In the genomic region with DNA sequence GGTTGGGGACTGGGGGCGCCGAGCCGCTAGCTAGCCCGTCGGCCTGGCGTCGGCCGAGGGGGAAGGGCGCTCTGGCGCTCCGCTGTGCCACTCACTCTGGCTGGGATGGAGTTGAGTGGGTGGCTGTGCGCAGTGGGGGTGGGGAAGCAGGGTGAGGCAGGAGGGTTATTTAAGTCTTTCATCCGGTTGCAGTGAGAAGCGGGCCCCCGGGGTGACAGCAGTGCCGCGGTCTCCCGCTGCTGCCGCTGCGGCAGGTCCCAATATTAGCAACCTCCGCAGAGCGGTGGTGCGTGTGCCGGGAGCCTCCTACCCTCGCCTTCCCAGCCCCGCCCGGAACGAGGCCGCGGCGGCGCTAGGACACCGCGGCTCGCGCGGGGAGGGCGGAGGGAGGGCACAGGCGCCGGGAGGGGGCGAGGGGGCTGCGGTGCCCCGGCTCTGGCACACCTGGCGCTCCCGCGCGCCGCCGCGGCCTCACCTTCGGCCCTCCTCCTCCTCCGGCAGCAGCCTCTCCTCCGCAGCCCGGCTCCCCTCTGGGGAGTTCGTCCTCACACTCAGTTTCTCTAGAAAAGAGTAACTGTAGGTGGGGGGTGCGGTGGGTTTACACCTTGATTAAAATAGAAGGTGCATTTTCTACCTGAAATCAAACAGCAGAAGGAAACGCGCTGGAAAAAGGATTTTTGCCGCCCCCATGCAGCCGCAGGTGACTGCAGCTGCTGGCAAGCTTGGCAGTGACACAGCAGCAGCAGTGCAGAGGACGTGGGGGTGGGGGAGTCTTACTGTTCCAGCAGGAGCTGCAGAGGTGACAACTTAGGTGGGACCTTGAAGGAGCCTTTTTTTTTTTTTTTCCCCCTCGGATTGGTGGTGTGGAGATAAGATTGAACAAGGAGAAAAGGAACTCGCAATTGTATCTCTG, we compare ENCODE assay signal across 8 cellular contexts. TPM values are rescaled to one million over a fixed set of nuclear protein-coding genes. Genes with fewer than 3 reads are reported as not detected.
DNase-seq lines count a peak whose midpoint lies in the region; ATAC-seq and TF ChIP-seq lines count a peak whose summit lies in the region.

No MANE protein-coding gene starts in this region.

- no peak for TF ChIP-seq POLR2A in esophagus muscularis mucosa (IDR thresholded peaks at IDR 0.05; ENCODE audit: low read depth)

- CTCF ChIA-PET in activated CD8-positive, alpha-beta T cell treated with anti-CD3 and anti-CD28 coated beads, Interleukin-2, amount 10 ng/mL, durations not matched to agents 7 days and 5 days (lab: Charles Lee) = interaction anchor here (0.7 to 1.3 kb wide), 2 partner anchors 10 to 70 kb away, joined by 3 to 5 read pairs; no protein-coding TSS in a partner anchor

- H3K27ac ChIP-seq in esophagus muscularis mucosa (replicated peaks in 1 of 4) (peak overlapping the region in 1 of 4 donors; percentile 21), SJCRH30 (no peak overlapping the region)

- 14% methylated on average over 17 of the region's 63 CpGs for WGBS in esophagus muscularis mucosa

- no peaks in the 10 kb centered on the region for H3K9me3 Mint-ChIP-seq in activated CD8-positive, alpha-beta T cell treated with anti-CD3 and anti-CD28 coated beads, Interleukin-2, amount 10 ng/mL, durations not matched to agents 7 days and 5 days (ENCODE audit: insufficient read depth)
- no peaks in the 10 kb centered on the region for H3K9me3 Mint-ChIP-seq in neural crest cell

- H3K36me3 ChIP-seq in esophagus muscularis mucosa (no peaks in the 10 kb centered on the region), SJCRH30 (no peaks in the 10 kb centered on the region)

- no peak for TF ChIP-seq RAD21 in Ishikawa (IDR thresholded peaks at IDR 0.05; ENCODE audit: low read depth)

- peaks cover 31% of the 10 kb centered on the region for H3K4me1 Mint-ChIP-seq in activated CD8-positive, alpha-beta T cell treated with anti-CD3 and anti-CD28 coated beads, Interleukin-2, amount 10 ng/mL, durations not matched to agents 7 days and 5 days (ENCODE audit: low read depth)
- peaks cover 31% of the 10 kb centered on the region for H3K4me1 Mint-ChIP-seq in neural crest cell

- H3K36me3 Mint-ChIP-seq in activated CD8-positive, alpha-beta T cell treated with anti-CD3 and anti-CD28 coated beads, Interleukin-2, amount 10 ng/mL, durations not matched to agents 7 days and 5 days (ENCODE audit: low read depth) = peaks cover 1% of the 10 kb centered on the region
- no peaks in the 10 kb centered on the region for H3K36me3 Mint-ChIP-seq in neural crest cell (ENCODE audit: low read depth)

- POLR2A ChIA-PET in activated CD8-positive, alpha-beta T cell treated with anti-CD3 and anti-CD28 coated beads, Interleukin-2, amount 10 ng/mL, durations not matched to agents 7 days and 5 days (lab: Charles Lee) = interaction anchor here (1.1 kb wide), 1 partner anchor 71 kb away, joined by 3 read pairs; a partner anchor contains a TSS

- peaks cover 53% of the 10 kb centered on the region for H3K27me3 Mint-ChIP-seq in activated CD8-positive, alpha-beta T cell treated with anti-CD3 and anti-CD28 coated beads, Interleukin-2, amount 10 ng/mL, durations not matched to agents 7 days and 5 days (ENCODE audit: low read depth)
- peaks cover 66% of the 10 kb centered on the region for H3K27me3 Mint-ChIP-seq in neural crest cell (ENCODE audit: low read depth)

- H3K4me3 ChIP-seq in esophagus muscularis mucosa = peak overlapping the region; percentile 60 to 77 (median 66)
- no peak overlapping the region for H3K4me3 ChIP-seq in SJCRH30

- TF ChIP-seq CTCF in esophagus muscularis mucosa (IDR thresholded peaks at IDR 0.05) = no peak
- no peak for TF ChIP-seq CTCF in neural crest cell (conservative IDR thresholded peaks at IDR 0.05)

- H3K4me1 ChIP-seq in esophagus muscularis mucosa = peaks cover 34 to 56% (median 48%) of the 10 kb centered on the region in 4 donors
- no peaks in the 10 kb centered on the region for H3K4me1 ChIP-seq in SJCRH30

- H3K27me3 ChIP-seq in esophagus muscularis mucosa (peaks cover 0 to 73% (median 40%) of the 10 kb centered on the region in 4 donors), SJCRH30 (peaks cover 42% of the 10 kb centered on the region)

- H3K4me3 Mint-ChIP-seq in activated CD8-positive, alpha-beta T cell treated with anti-CD3 and anti-CD28 coated beads, Interleukin-2, amount 10 ng/mL, durations not matched to agents 7 days and 5 days = peak overlapping the region; percentile 56
- peak overlapping the region; percentile 97 for H3K4me3 Mint-ChIP-seq in neural crest cell

- DNase-seq in Ammon's horn (ENCODE audit: low spot score) = peak; percentile 36
- peak; percentile 57 for DNase-seq in activated CD8-positive, alpha-beta T cell treated with anti-CD3 and anti-CD28 coated beads, Interleukin-2, amount 10 ng/mL, durations not matched to agents 7 days and 5 days
- DNase-seq in esophagus muscularis mucosa (ENCODE audit: extremely low spot score) = no peak
- peak; percentile 3 for DNase-seq in neural crest cell (ENCODE audit: low read depth, low spot score)
- no peak for DNase-seq in SJCRH30
- no peak for DNase-seq in NK-92 treated with Interleukin-12 subunit alpha and Interleukin-12 subunit beta, amount 100 ng/mL, for 24 hours (lab: John Stamatoyannopoulos, UW)

- H3K9me3 ChIP-seq in esophagus muscularis mucosa (no peaks in the 10 kb centered on the region), SJCRH30 (replicated peaks) (no peaks in the 10 kb centered on the region)

- no peak for TF ChIP-seq EP300 in Ishikawa (IDR thresholded peaks at IDR 0.05; ENCODE audit: borderline replicate concordance)
- TF ChIP-seq EP300 in esophagus muscularis mucosa (IDR thresholded peaks at IDR 0.05) = no peak

- ATAC-seq in activated CD8-positive, alpha-beta T cell treated with anti-CD3 and anti-CD28 coated beads, Interleukin-2, amount 10 ng/mL, durations not matched to agents 7 days and 5 days = peak; percentile 6
- no peak for ATAC-seq in HG02870 (IDR thresholded peaks at IDR 0.05; ENCODE audit: unreplicated experiment)

- intact Hi-C loops in esophagus muscularis mucosa (cut with DNase I) = no loop called here

- H3K27ac Mint-ChIP-seq in activated CD8-positive, alpha-beta T cell treated with anti-CD3 and anti-CD28 coated beads, Interleukin-2, amount 10 ng/mL, durations not matched to agents 7 days and 5 days = no peak overlapping the region
- no peak overlapping the region for H3K27ac Mint-ChIP-seq in neural crest cell (ENCODE audit: unreplicated experiment)

TF ChIP-seq in Ishikawa, 13 proteins besides CTCF, POLR2A, EP300 and RAD21:
- TF ChIP-seq, protein P1, sequence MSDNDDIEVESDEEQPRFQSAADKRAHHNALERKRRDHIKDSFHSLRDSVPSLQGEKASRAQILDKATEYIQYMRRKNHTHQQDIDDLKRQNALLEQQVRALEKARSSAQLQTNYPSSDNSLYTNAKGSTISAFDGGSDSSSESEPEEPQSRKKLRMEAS (IDR thresholded peaks at IDR 0.05) = peak; percentile 50; the same call in 1 of the 2 replicates
- TF ChIP-seq, protein P2, sequence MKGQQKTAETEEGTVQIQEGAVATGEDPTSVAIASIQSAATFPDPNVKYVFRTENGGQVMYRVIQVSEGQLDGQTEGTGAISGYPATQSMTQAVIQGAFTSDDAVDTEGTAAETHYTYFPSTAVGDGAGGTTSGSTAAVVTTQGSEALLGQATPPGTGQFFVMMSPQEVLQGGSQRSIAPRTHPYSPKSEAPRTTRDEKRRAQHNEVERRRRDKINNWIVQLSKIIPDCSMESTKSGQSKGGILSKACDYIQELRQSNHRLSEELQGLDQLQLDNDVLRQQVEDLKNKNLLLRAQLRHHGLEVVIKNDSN (IDR thresholded peaks at IDR 0.05) = no peak
- TF ChIP-seq FOXM1 (IDR thresholded peaks at IDR 0.05; ENCODE audit: borderline replicate concordance, low read depth) (no peak), TEAD4 (IDR thresholded peaks at IDR 0.05) (0 out of 2 replicates have a peak, but pooled peaks have one; percentile 22), NFIC (IDR thresholded peaks at IDR 0.05) (no peak), CREB1 (IDR thresholded peaks at IDR 0.05; ENCODE audit: low read depth) (no peak), ZBTB7A (IDR thresholded peaks at IDR 0.05; ENCODE audit: low read depth) (peak; percentile 56; the same call in 1 of the 2 replicates), CEBPB (IDR thresholded peaks at IDR 0.05) (no peak), TAF1 (IDR thresholded peaks at IDR 0.05; ENCODE audit: low read depth) (no peak), TCF12 (IDR thresholded peaks at IDR 0.05; ENCODE audit: low read depth) (0 out of 2 replicates have a peak, but pooled peaks have one; percentile 36), EGR1 (IDR thresholded peaks at IDR 0.05) (peak; percentile 91), YY1 (IDR thresholded peaks at IDR 0.05; ENCODE audit: low read depth) (no peak)
- TF ChIP-seq, protein P3, sequence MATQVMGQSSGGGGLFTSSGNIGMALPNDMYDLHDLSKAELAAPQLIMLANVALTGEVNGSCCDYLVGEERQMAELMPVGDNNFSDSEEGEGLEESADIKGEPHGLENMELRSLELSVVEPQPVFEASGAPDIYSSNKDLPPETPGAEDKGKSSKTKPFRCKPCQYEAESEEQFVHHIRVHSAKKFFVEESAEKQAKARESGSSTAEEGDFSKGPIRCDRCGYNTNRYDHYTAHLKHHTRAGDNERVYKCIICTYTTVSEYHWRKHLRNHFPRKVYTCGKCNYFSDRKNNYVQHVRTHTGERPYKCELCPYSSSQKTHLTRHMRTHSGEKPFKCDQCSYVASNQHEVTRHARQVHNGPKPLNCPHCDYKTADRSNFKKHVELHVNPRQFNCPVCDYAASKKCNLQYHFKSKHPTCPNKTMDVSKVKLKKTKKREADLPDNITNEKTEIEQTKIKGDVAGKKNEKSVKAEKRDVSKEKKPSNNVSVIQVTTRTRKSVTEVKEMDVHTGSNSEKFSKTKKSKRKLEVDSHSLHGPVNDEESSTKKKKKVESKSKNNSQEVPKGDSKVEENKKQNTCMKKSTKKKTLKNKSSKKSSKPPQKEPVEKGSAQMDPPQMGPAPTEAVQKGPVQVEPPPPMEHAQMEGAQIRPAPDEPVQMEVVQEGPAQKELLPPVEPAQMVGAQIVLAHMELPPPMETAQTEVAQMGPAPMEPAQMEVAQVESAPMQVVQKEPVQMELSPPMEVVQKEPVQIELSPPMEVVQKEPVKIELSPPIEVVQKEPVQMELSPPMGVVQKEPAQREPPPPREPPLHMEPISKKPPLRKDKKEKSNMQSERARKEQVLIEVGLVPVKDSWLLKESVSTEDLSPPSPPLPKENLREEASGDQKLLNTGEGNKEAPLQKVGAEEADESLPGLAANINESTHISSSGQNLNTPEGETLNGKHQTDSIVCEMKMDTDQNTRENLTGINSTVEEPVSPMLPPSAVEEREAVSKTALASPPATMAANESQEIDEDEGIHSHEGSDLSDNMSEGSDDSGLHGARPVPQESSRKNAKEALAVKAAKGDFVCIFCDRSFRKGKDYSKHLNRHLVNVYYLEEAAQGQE (IDR thresholded peaks at IDR 0.05; ENCODE audit: low read depth) = no peak

RNA-seq across cellular contexts. Expression of a gene that starts 4.5 kb away (rescaled TPM):
- under 1 TPM in 1 of 2 experiments, not detected in 1; 0.21 TPM for total RNA-seq in activated CD8-positive, alpha-beta T cell treated with anti-CD3 and anti-CD28 coated beads, Interleukin-2, amount 10 ng/mL, durations not matched to agents 7 days and 5 days
- total RNA-seq in esophagus muscularis mucosa (1 to 10 TPM in 3 of 4 donors, under 1 TPM in 1; 0.50 to 1.9 (median 1.5) TPM), neural crest cell (3.7 and 5.0 TPM in 2 replicates)
- total RNA-seq in SJCRH30 (2014; rRNA removed; shearing (Covaris generic)) = 0.04 and 0.13 TPM in 2 replicates

Comparison
In these comparisons a context has a peak if more than half of its experiments do, and no peak if none do; other contexts are left out.
1. DNase-seq: peak in Ammon's horn (single experiment), activated CD8-positive, alpha-beta T cell treated with anti-CD3 and anti-CD28 coated beads, Interleukin-2, amount 10 ng/mL, durations not matched to agents 7 days and 5 days (single experiment) and neural crest cell (single experiment); none in esophagus muscularis mucosa (single experiment), SJCRH30 (0 of 2) and NK-92 treated with Interleukin-12 subunit alpha and Interleukin-12 subunit beta, amount 100 ng/mL, for 24 hours (single experiment).